In the genomic region with DNA sequence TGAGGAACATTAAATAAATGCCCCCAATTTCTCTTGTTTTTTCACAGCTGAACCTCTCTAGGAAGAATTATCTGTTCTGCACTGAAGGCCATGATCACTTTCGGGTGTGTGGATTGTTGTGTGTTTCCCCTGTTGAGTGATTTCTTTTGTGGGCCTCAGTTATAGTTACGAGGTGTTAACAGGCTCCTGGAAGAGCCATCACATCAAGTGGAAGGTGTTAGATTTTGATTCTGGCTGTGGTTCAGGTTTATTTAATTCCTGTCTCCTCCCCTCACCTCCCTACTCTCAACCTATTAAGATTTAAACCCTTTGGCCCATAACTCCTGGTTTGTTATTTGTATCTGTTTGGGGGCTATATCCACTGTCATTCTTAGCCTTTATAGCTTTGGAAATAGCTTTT, we compare ENCODE assay signal across 28 cellular contexts.
"Had no signal": no experiment of that assay in that cellular context is flagged by ENCODE, and none has a peak within 500 bp of the region (broad histone marks: within the 10 kb centered on the region; RNA-seq: fewer than 3 reads in every experiment).

No MANE protein-coding gene starts in this region.

- H3K4me1 Mint-ChIP-seq: stimulated activated effector memory CD8-positive, alpha-beta T cell treated with anti-CD3 and anti-CD28 coated beads, Interleukin-12 subunit alpha, Interleukin-12 subunit beta, amount 100 ng/mL, for 72 hours; stimulated activated memory B cell treated with anti-CD40 and anti-IgM and Interleukin-4, amounts not matched to agents 10 μg/mL and 1 μg/mL and 100 μg/mL, for 72 hours; stimulated activated naive B cell treated with anti-CD40 and anti-IgM and Interleukin-4, amounts not matched to agents 10 μg/mL and 1 μg/mL and 100 μg/mL, for 72 hours; stimulated activated naive CD8-positive, alpha-beta T cell treated with anti-CD3 and anti-CD28 coated beads, Interleukin-15, amount 100 ng/mL, for 72 hours had no signal

- H3K27me3 ChIP-seq: stomach, suprapubic skin, testis, thyroid gland, tibial artery, tibial nerve, transverse colon, upper lobe of left lung, upper lobe of right lung, uterus, vagina had no signal

- DNase-seq: stimulated activated CD4-positive, alpha-beta T cell treated with anti-CD3 and anti-CD28 coated beads, Interleukin-2, amount 100 ng/mL, for 48 hours; stimulated activated CD4-positive, alpha-beta T cell treated with anti-CD3 and anti-CD28 coated beads, Interleukin-4, amount 100 ng/mL, for 1 hour; stimulated activated CD4-positive, alpha-beta T cell treated with anti-CD3 and anti-CD28 coated beads, Interleukin-4, amount 100 ng/mL, for 24 hours; stimulated activated CD4-positive, alpha-beta T cell treated with anti-CD3 and anti-CD28 coated beads, Interleukin-4, amount 100 ng/mL, for 4 hours; stimulated activated CD8-positive, alpha-beta memory T cell treated with anti-CD3 and anti-CD28 coated beads, Interleukin-4, amount 100 ng/mL, for 48 hours; stimulated activated naive B cell treated with anti-CD40 and anti-IgM and Interleukin-4, amounts not matched to agents 10 μg/mL and 1 μg/mL and 100 μg/mL, for 72 hours; stimulated activated naive CD4-positive, alpha-beta T cell; stimulated activated naive CD4-positive, alpha-beta T cell treated with Interleukin-2 at 50 U/mL for 16 hours; stimulated activated naive CD8-positive, alpha-beta T cell treated with anti-CD3 and anti-CD28 coated beads, Interleukin-15, amount 100 ng/mL, for 72 hours; stimulated activated naive CD8-positive, alpha-beta T cell treated with anti-CD3 and anti-CD28 coated beads, Interleukin-15, Interleukin-2, amounts not matched to agents 100 U/mL and 50 U/mL, for 24 hours; stomach; substantia nigra; testis; thyroid gland; tibial artery; transverse colon; trophoblast cell; upper lobe of left lung; upper lobe of right lung; uterus had no signal

- H3K27me3 Mint-ChIP-seq: stimulated activated memory B cell treated with anti-CD40 and anti-IgM and Interleukin-4, amounts not matched to agents 10 μg/mL and 1 μg/mL and 100 μg/mL, for 72 hours; stimulated activated naive B cell treated with anti-CD40 and anti-IgM and Interleukin-4, amounts not matched to agents 10 μg/mL and 1 μg/mL and 100 μg/mL, for 72 hours; type B pancreatic cell had no signal

- H3K36me3 ChIP-seq: stomach, suprapubic skin, thoracic aorta, thyroid gland, tibial artery, tibial nerve, transverse colon, upper lobe of left lung, upper lobe of right lung, uterus, vagina had no signal

- H3K9me3 Mint-ChIP-seq: stimulated activated effector memory CD8-positive, alpha-beta T cell treated with anti-CD3 and anti-CD28 coated beads, Interleukin-12 subunit alpha, Interleukin-12 subunit beta, amount 100 ng/mL, for 72 hours; stimulated activated memory B cell treated with anti-CD40 and anti-IgM and Interleukin-4, amounts not matched to agents 10 μg/mL and 1 μg/mL and 100 μg/mL, for 72 hours; stimulated activated naive B cell treated with anti-CD40 and anti-IgM and Interleukin-4, amounts not matched to agents 10 μg/mL and 1 μg/mL and 100 μg/mL, for 72 hours; stimulated activated naive CD8-positive, alpha-beta T cell treated with anti-CD3 and anti-CD28 coated beads, Interleukin-15, amount 100 ng/mL, for 72 hours; stimulated activated naive CD8-positive, alpha-beta T cell treated with anti-CD3 and anti-CD28 coated beads, Interleukin-15, Interleukin-2, amounts not matched to agents 100 ng/mL and 50 ng/mL, for 24 hours; type B pancreatic cell had no signal

- H3K4me3 ChIP-seq: stomach, suprapubic skin, testis, thoracic aorta, thyroid gland, tibial artery, tibial nerve, transverse colon, upper lobe of left lung, upper lobe of right lung, uterus, vagina had no signal

- H3K4me1 ChIP-seq: suprapubic skin, testis, upper lobe of left lung, upper lobe of right lung, uterus, vagina had no signal

- H3K36me3 Mint-ChIP-seq: stimulated activated effector memory CD8-positive, alpha-beta T cell treated with anti-CD3 and anti-CD28 coated beads, Interleukin-12 subunit alpha, Interleukin-12 subunit beta, amount 100 ng/mL, for 72 hours; stimulated activated memory B cell treated with anti-CD40 and anti-IgM and Interleukin-4, amounts not matched to agents 10 μg/mL and 1 μg/mL and 100 μg/mL, for 72 hours; stimulated activated naive B cell treated with anti-CD40 and anti-IgM and Interleukin-4, amounts not matched to agents 10 μg/mL and 1 μg/mL and 100 μg/mL, for 72 hours; type B pancreatic cell had no signal

- H3K27ac ChIP-seq: stomach, suprapubic skin, testis, thoracic aorta, thyroid gland, tibial artery, tibial nerve, transverse colon, upper lobe of left lung, upper lobe of right lung, vagina had no signal

- H3K4me3 Mint-ChIP-seq: stimulated activated effector memory CD8-positive, alpha-beta T cell treated with anti-CD3 and anti-CD28 coated beads, Interleukin-12 subunit alpha, Interleukin-12 subunit beta, amount 100 ng/mL, for 72 hours; stimulated activated memory B cell treated with anti-CD40 and anti-IgM and Interleukin-4, amounts not matched to agents 10 μg/mL and 1 μg/mL and 100 μg/mL, for 72 hours; stimulated activated naive B cell treated with anti-CD40 and anti-IgM and Interleukin-4, amounts not matched to agents 10 μg/mL and 1 μg/mL and 100 μg/mL, for 72 hours; stimulated activated naive CD8-positive, alpha-beta T cell treated with anti-CD3 and anti-CD28 coated beads, Interleukin-15, amount 100 ng/mL, for 72 hours; stimulated activated naive CD8-positive, alpha-beta T cell treated with anti-CD3 and anti-CD28 coated beads, Interleukin-15, Interleukin-2, amounts not matched to agents 100 ng/mL and 50 ng/mL, for 24 hours; type B pancreatic cell had no signal

- H3K9me3 ChIP-seq: stomach, suprapubic skin, testis, thoracic aorta, thyroid gland, tibial artery, tibial nerve, transverse colon, upper lobe of left lung, upper lobe of right lung, uterus, vagina had no signal

- H3K27ac Mint-ChIP-seq: stimulated activated effector memory CD8-positive, alpha-beta T cell treated with anti-CD3 and anti-CD28 coated beads, Interleukin-12 subunit alpha, Interleukin-12 subunit beta, amount 100 ng/mL, for 72 hours; stimulated activated memory B cell treated with anti-CD40 and anti-IgM and Interleukin-4, amounts not matched to agents 10 μg/mL and 1 μg/mL and 100 μg/mL, for 72 hours; stimulated activated naive B cell treated with anti-CD40 and anti-IgM and Interleukin-4, amounts not matched to agents 10 μg/mL and 1 μg/mL and 100 μg/mL, for 72 hours; stimulated activated naive CD8-positive, alpha-beta T cell treated with anti-CD3 and anti-CD28 coated beads, Interleukin-15, amount 100 ng/mL, for 72 hours; stimulated activated naive CD8-positive, alpha-beta T cell treated with anti-CD3 and anti-CD28 coated beads, Interleukin-15, Interleukin-2, amounts not matched to agents 100 ng/mL and 50 ng/mL, for 24 hours; type B pancreatic cell had no signal

- ATAC-seq: stimulated activated effector memory CD8-positive, alpha-beta T cell treated with anti-CD3 and anti-CD28 coated beads, Interleukin-12 subunit alpha, Interleukin-12 subunit beta, amount 100 ng/mL, for 72 hours; stimulated activated memory B cell treated with anti-CD40 and anti-IgM and Interleukin-4, amounts not matched to agents 10 μg/mL and 1 μg/mL and 100 μg/mL, for 72 hours; stimulated activated naive B cell treated with anti-CD40 and anti-IgM and Interleukin-4, amounts not matched to agents 10 μg/mL and 1 μg/mL and 100 μg/mL, for 72 hours; stimulated activated naive CD8-positive, alpha-beta T cell treated with anti-CD3 and anti-CD28 coated beads, Interleukin-15, amount 100 ng/mL, for 72 hours; stimulated activated naive CD8-positive, alpha-beta T cell treated with anti-CD3 and anti-CD28 coated beads, Interleukin-15, Interleukin-2, amounts not matched to agents 100 U/mL and 50 U/mL, for 24 hours; upper lobe of right lung had no signal
